Comparison of ENCODE assay signal across 36 cellular contexts in the genomic region with DNA sequence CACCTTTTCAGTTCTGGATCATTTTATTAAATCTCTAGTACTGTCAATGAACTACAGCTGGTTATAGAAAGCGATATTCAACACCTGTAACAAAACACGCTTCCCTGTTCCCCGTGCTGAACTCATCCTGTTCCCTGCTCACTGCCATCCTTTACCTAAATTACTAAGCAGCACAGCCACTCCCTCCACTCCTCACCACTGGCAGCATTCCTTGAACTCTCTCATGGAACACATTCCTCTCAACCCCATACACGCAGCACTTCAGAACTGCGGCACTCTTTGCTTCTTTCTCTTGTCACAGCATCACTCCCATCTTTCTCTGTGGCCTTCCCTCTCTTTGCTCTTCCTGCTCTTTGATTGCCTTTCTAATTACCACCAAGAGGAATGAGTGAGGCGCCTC. TPM values are rescaled to one million over a fixed set of nuclear protein-coding genes. Genes with fewer than 3 reads are reported as not detected.
"Had no signal": no experiment of that assay in that cellular context is flagged by ENCODE, and none has a peak within 500 bp of the region (broad histone marks: within the 10 kb centered on the region; RNA-seq: fewer than 3 reads in every experiment).

No MANE protein-coding gene starts in this region.

- H3K9me3 Mint-ChIP-seq: activated naive CD4-positive, alpha-beta T cell treated with anti-CD3 and anti-CD28 coated beads for 36 hours; activated naive CD8-positive, alpha-beta T cell treated with anti-CD3 and anti-CD28 coated beads for 36 hours; brain; nephron; stimulated activated effector memory CD8-positive, alpha-beta T cell treated with anti-CD3 and anti-CD28 coated beads, Interleukin-12 subunit alpha, Interleukin-12 subunit beta, amount 100 ng/mL, for 72 hours; stimulated activated naive CD8-positive, alpha-beta T cell treated with anti-CD3 and anti-CD28 coated beads, Interleukin-15, Interleukin-2, amounts not matched to agents 100 ng/mL and 50 ng/mL, for 24 hours; T-helper 2 cell treated with Interferon-gamma antibody and Interleukin-4, amounts not matched to agents 5 μg/mL and 100 μg/mL, for 36 hours; type B pancreatic cell had no signal

- H3K4me1 ChIP-seq: adrenal gland, ascending aorta, colonic mucosa, gastroesophageal sphincter, left ventricle myocardium inferior, sigmoid colon, uterus had no signal

- H3K27me3 ChIP-seq: adrenal gland, ascending aorta, cardiac muscle cell, colonic mucosa, gastroesophageal sphincter, neutrophil, ovary, sigmoid colon, uterus had no signal

- H3K36me3 ChIP-seq: adrenal gland, ascending aorta, cardiac muscle cell, colonic mucosa, gastroesophageal sphincter, left ventricle myocardium inferior, neutrophil, ovary, sigmoid colon, thoracic aorta, uterus had no signal

- H3K4me3 ChIP-seq: adrenal gland, ascending aorta, cardiac muscle cell, colonic mucosa, gastroesophageal sphincter, left ventricle myocardium inferior, lung, mucosa of descending colon, ovary, sigmoid colon, thoracic aorta, uterus had no signal

- H3K27ac ChIP-seq: adrenal gland, ascending aorta, cardiac muscle cell, colonic mucosa, gastroesophageal sphincter, left ventricle myocardium inferior, neutrophil, ovary, sigmoid colon, thoracic aorta, uterus, VCaP had no signal

- DNase-seq: activated CD4-positive, alpha-beta T cell treated with anti-CD3 and anti-CD28 coated beads for 48 hours; activated CD4-positive, alpha-beta T cell treated with anti-CD3 and anti-CD28 coated beads, Interleukin-2, amount 50 U/mL, for 48 hours; activated CD8-positive, alpha-beta memory T cell treated with anti-CD3 and anti-CD28 coated beads for 24 hours; activated effector memory CD4-positive, alpha-beta T cell treated with anti-CD3 and anti-CD28 coated beads, Interleukin-2, amount 50 U/mL, for 16 hours; activated naive CD4-positive, alpha-beta T cell treated with anti-CD3 and anti-CD28 coated beads for 36 hours; activated naive CD8-positive, alpha-beta T cell treated with anti-CD3 and anti-CD28 coated beads for 36 hours; adrenal gland; cerebellar nuclear complex; colonic mucosa; effector CD8-positive, alpha-beta T cell; head of caudate nucleus; hippocampal formation; immature natural killer cell; left ventricle myocardium inferior; mucosa of descending colon; ovary; retina; sigmoid colon; small intestine; stimulated activated CD4-positive, alpha-beta T cell treated with anti-CD3 and anti-CD28 coated beads, Interleukin-4, amount 100 ng/mL, for 24 hours; uterus had no signal

- H3K27ac Mint-ChIP-seq: activated naive CD4-positive, alpha-beta T cell treated with anti-CD3 and anti-CD28 coated beads for 36 hours; activated naive CD8-positive, alpha-beta T cell treated with anti-CD3 and anti-CD28 coated beads for 36 hours; brain; immature natural killer cell; nephron; progenitor cell of endocrine pancreas; stimulated activated effector memory CD8-positive, alpha-beta T cell treated with anti-CD3 and anti-CD28 coated beads, Interleukin-12 subunit alpha, Interleukin-12 subunit beta, amount 100 ng/mL, for 72 hours; stimulated activated naive CD8-positive, alpha-beta T cell treated with anti-CD3 and anti-CD28 coated beads, Interleukin-15, Interleukin-2, amounts not matched to agents 100 ng/mL and 50 ng/mL, for 24 hours; T-helper 2 cell treated with Interferon-gamma antibody and Interleukin-4, amounts not matched to agents 5 μg/mL and 100 μg/mL, for 36 hours; type B pancreatic cell had no signal

- ATAC-seq: activated CD4-positive, CD25-positive, alpha-beta regulatory T cell treated with anti-CD3 and anti-CD28 coated beads, Interleukin-2, amount 50 U/mL, for 24 hours; gastroesophageal sphincter; mucosa of descending colon; stimulated activated effector memory CD8-positive, alpha-beta T cell treated with anti-CD3 and anti-CD28 coated beads, Interleukin-12 subunit alpha, Interleukin-12 subunit beta, amount 100 ng/mL, for 72 hours had no signal

- H3K36me3 Mint-ChIP-seq: activated naive CD8-positive, alpha-beta T cell treated with anti-CD3 and anti-CD28 coated beads for 36 hours; brain; immature natural killer cell; stimulated activated effector memory CD8-positive, alpha-beta T cell treated with anti-CD3 and anti-CD28 coated beads, Interleukin-12 subunit alpha, Interleukin-12 subunit beta, amount 100 ng/mL, for 72 hours; type B pancreatic cell had no signal

- H3K4me1 Mint-ChIP-seq: activated naive CD8-positive, alpha-beta T cell treated with anti-CD3 and anti-CD28 coated beads for 36 hours; brain; immature natural killer cell; nephron; stimulated activated effector memory CD8-positive, alpha-beta T cell treated with anti-CD3 and anti-CD28 coated beads, Interleukin-12 subunit alpha, Interleukin-12 subunit beta, amount 100 ng/mL, for 72 hours had no signal

- H3K9me3 ChIP-seq: adrenal gland, ascending aorta, colonic mucosa, gastroesophageal sphincter, left ventricle myocardium inferior, mucosa of descending colon, neutrophil, ovary, sigmoid colon, thoracic aorta, uterus had no signal

- H3K4me3 Mint-ChIP-seq: activated naive CD4-positive, alpha-beta T cell treated with anti-CD3 and anti-CD28 coated beads for 36 hours; activated naive CD8-positive, alpha-beta T cell treated with anti-CD3 and anti-CD28 coated beads for 36 hours; brain; immature natural killer cell; nephron; stimulated activated effector memory CD8-positive, alpha-beta T cell treated with anti-CD3 and anti-CD28 coated beads, Interleukin-12 subunit alpha, Interleukin-12 subunit beta, amount 100 ng/mL, for 72 hours; stimulated activated naive CD8-positive, alpha-beta T cell treated with anti-CD3 and anti-CD28 coated beads, Interleukin-15, Interleukin-2, amounts not matched to agents 100 ng/mL and 50 ng/mL, for 24 hours; T-helper 2 cell treated with Interferon-gamma antibody and Interleukin-4, amounts not matched to agents 5 μg/mL and 100 μg/mL, for 36 hours; type B pancreatic cell had no signal

RNA-seq across cellular contexts. Expression of a gene that starts 27.4 kb away (rescaled TPM):
- total RNA-seq: activated naive CD4-positive, alpha-beta T cell treated with anti-CD3 and anti-CD28 coated beads for 36 hours; activated naive CD8-positive, alpha-beta T cell treated with anti-CD3 and anti-CD28 coated beads for 36 hours had no signal
- polyA plus RNA-seq: immature natural killer cell had no signal
